Comparison of ENCODE assay signal across 9 cellular contexts in the genomic region with DNA sequence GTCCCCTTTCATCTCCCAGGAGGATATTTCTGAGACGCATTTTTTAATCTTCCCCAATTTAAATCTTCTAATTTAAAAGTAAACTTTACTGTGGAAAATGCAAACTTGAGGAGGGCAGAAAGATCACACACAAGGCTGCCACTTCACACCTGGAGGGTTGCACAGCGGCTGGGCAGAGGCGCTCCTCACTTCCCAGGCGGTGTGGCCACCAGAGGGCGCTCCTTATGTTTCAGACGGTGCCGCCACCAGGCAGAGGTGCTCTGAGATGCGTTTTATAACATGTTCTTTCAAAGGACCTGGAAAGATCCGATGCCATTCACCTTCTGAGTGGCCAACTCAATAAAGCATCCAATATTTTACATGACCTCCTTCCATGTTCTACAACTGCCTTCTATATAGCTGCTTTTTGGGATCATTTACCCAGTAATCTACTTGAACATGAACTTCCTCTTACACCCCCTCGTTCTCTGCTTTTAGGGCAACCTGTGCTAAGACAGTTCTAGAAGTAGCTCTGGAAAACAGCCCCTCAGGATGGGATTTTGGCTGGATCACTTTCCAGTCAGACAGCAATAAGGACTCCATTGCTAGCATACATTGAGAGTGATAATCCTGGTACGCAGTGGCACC. TPM values are rescaled to one million over a fixed set of nuclear protein-coding genes. Genes with fewer than 3 reads are reported as not detected.
DNase-seq lines count a peak whose midpoint lies in the region; ATAC-seq and TF ChIP-seq lines count a peak whose summit lies in the region.
"Had no signal": no experiment of that assay in that cellular context is flagged by ENCODE, and none has a peak within 500 bp of the region (broad histone marks: within the 10 kb centered on the region; RNA-seq: fewer than 3 reads in every experiment).

No MANE protein-coding gene starts in this region.

- no peak overlapping the region for H3K4me3 Mint-ChIP-seq in neural progenitor cell

- no peak overlapping the region for H3K27ac ChIP-seq in neural progenitor cell

- H3K4me2 ChIP-seq in neural progenitor cell = no peak overlapping the region

- H3K9ac ChIP-seq in neural progenitor cell = no peak overlapping the region

- no peak overlapping the region for H2AFZ ChIP-seq in neural progenitor cell (replicated peaks)

- no peaks in the 10 kb centered on the region for H4K20me1 ChIP-seq in neural progenitor cell (ENCODE audit: low read depth)

- no peaks in the 10 kb centered on the region for H3K27me3 ChIP-seq in neural progenitor cell

- peaks cover 16% of the 10 kb centered on the region for H3K9me3 Mint-ChIP-seq in neural progenitor cell

- H3K79me2 ChIP-seq in neural progenitor cell (ENCODE audit: low read depth) = no peaks in the 10 kb centered on the region

- no peaks in the 10 kb centered on the region for H3K36me3 Mint-ChIP-seq in neural progenitor cell

- in situ Hi-C loops in astrocyte of the spinal cord (cut with HindIII; ENCODE audit: low sequenced_read_pairs) = no loop called here

- H3K4me3 ChIP-seq in astrocyte of the spinal cord (ENCODE audit: low read depth, low read length) (no peak overlapping the region), neural progenitor cell (no peak overlapping the region)
- H3K4me3 ChIP-seq: lung had no signal

- H3K27me3 Mint-ChIP-seq in neural progenitor cell (ENCODE audit: insufficient read depth, low read depth) = peaks cover 2% of the 10 kb centered on the region

- no peaks in the 10 kb centered on the region for H3K36me3 ChIP-seq in neural progenitor cell

- no peaks in the 10 kb centered on the region for H3K4me1 ChIP-seq in neural progenitor cell

- H3F3A ChIP-seq in neural progenitor cell (ENCODE audit: low read depth) = no peaks in the 10 kb centered on the region

- ATAC-seq in HG02884 (IDR thresholded peaks at IDR 0.05; ENCODE audit: unreplicated experiment) = no peak

- no peaks in the 10 kb centered on the region for H3K4me1 Mint-ChIP-seq in neural progenitor cell

- H3K9me3 ChIP-seq in neural progenitor cell (ENCODE audit: low read depth) = no peaks in the 10 kb centered on the region

- DNase-seq in EH (ENCODE audit: low read depth) (peak; percentile 13), NAMALWA (ENCODE audit: low spot score) (peak; percentile 59), astrocyte of the spinal cord (ENCODE audit: low read depth, low spot score) (no peak), neural progenitor cell (ENCODE audit: low spot score) (peak; percentile 52), NCI-H2227 treated with DMSO at 0.1 percent for 48 hours (lab: John Stamatoyannopoulos, UW) (no peak), NCI-H2029 treated with DMSO at 0.1 percent for 48 hours (lab: John Stamatoyannopoulos, UW) (no peak), DMS79 treated with DMSO at 0.1 percent for 48 hours (lab: John Stamatoyannopoulos, UW) (no peak)

- no peak overlapping the region for H3K27ac Mint-ChIP-seq in neural progenitor cell

- TF ChIP-seq CTCF in astrocyte of the spinal cord (IDR thresholded peaks at IDR 0.05; ENCODE audit: low read depth, low read length) (peak; percentile 46), neural progenitor cell (IDR thresholded peaks at IDR 0.05) (peak; percentile 67)

RNA-seq across cellular contexts. Expression of a gene that starts 14.8 kb away (rescaled TPM):
- total RNA-seq in neural progenitor cell (ENCODE audit: low replicate concordance) = 0.22 and 0.67 TPM in 2 replicates

Comparison
In these comparisons a context has a peak if more than half of its experiments do, and no peak if none do; other contexts are left out.
1. DNase-seq: peak in EH (single experiment), NAMALWA (single experiment) and neural progenitor cell (single experiment); none in astrocyte of the spinal cord (single experiment), NCI-H2227 treated with DMSO at 0.1 percent for 48 hours (single experiment), NCI-H2029 treated with DMSO at 0.1 percent for 48 hours (single experiment) and DMS79 treated with DMSO at 0.1 percent for 48 hours (single experiment).